Comparison of ENCODE assay signal across 1 cellular context in the genomic region with DNA sequence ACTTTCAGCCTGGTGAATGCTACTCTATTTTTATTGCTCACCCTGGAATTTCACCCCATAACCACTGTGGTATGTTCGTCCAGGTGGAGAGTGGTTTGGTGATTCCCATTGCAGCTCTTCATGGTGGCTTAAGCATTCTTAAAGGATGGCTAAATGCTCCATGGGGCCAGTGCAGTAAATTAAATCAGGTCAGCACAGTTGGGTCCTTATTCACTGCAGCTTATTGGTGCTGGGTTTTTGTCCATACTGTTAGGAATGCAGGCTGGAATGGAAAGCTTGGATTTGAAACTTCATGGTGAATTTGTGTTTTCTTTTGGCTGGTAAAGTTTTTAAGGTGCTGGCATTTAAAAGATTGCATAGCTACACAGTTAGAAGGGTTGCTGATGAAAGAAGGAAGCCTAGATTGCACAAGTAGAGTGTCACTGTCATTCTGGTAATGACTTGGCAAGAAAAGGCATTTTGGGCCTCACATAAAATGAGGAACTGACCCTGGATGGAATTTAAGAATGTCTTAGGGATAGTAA.
TF ChIP-seq lines count a peak whose summit lies in the region.

No MANE protein-coding gene starts in this region.

TF ChIP-seq in GM12878, 131 proteins besides CTCF, POLR2A, EP300 and RAD21 (continued from another document and continues in another):
- TF ChIP-seq, protein P1, sequence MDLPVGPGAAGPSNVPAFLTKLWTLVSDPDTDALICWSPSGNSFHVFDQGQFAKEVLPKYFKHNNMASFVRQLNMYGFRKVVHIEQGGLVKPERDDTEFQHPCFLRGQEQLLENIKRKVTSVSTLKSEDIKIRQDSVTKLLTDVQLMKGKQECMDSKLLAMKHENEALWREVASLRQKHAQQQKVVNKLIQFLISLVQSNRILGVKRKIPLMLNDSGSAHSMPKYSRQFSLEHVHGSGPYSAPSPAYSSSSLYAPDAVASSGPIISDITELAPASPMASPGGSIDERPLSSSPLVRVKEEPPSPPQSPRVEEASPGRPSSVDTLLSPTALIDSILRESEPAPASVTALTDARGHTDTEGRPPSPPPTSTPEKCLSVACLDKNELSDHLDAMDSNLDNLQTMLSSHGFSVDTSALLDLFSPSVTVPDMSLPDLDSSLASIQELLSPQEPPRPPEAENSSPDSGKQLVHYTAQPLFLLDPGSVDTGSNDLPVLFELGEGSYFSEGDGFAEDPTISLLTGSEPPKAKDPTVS (IDR thresholded peaks at IDR 0.05; ENCODE audit: low read depth, low read length): no peak
- TF ChIP-seq SIN3A (IDR thresholded peaks at IDR 0.05; ENCODE audit: low read depth, low read length): no peak
- no peak for TF ChIP-seq DPF2 (IDR thresholded peaks at IDR 0.05)
- TF ChIP-seq EED (IDR thresholded peaks at IDR 0.05; ENCODE audit: low read depth): 0 out of 2 replicates have a peak, but pooled peaks have one; percentile 36
- no peak for TF ChIP-seq RBBP5 (conservative IDR thresholded peaks at IDR 0.05)
- no peak for TF ChIP-seq GATAD2B (conservative IDR thresholded peaks at IDR 0.05; ENCODE audit: low read depth)
- no peak for TF ChIP-seq TCF3 (IDR thresholded peaks at IDR 0.05; ENCODE audit: borderline replicate concordance, insufficient read depth, low read depth, low read length)
- peak; percentile 57; the same call in 1 of the 2 replicates for TF ChIP-seq NFIC (IDR thresholded peaks at IDR 0.05; ENCODE audit: low read depth, low read length)
- TF ChIP-seq, protein P2, sequence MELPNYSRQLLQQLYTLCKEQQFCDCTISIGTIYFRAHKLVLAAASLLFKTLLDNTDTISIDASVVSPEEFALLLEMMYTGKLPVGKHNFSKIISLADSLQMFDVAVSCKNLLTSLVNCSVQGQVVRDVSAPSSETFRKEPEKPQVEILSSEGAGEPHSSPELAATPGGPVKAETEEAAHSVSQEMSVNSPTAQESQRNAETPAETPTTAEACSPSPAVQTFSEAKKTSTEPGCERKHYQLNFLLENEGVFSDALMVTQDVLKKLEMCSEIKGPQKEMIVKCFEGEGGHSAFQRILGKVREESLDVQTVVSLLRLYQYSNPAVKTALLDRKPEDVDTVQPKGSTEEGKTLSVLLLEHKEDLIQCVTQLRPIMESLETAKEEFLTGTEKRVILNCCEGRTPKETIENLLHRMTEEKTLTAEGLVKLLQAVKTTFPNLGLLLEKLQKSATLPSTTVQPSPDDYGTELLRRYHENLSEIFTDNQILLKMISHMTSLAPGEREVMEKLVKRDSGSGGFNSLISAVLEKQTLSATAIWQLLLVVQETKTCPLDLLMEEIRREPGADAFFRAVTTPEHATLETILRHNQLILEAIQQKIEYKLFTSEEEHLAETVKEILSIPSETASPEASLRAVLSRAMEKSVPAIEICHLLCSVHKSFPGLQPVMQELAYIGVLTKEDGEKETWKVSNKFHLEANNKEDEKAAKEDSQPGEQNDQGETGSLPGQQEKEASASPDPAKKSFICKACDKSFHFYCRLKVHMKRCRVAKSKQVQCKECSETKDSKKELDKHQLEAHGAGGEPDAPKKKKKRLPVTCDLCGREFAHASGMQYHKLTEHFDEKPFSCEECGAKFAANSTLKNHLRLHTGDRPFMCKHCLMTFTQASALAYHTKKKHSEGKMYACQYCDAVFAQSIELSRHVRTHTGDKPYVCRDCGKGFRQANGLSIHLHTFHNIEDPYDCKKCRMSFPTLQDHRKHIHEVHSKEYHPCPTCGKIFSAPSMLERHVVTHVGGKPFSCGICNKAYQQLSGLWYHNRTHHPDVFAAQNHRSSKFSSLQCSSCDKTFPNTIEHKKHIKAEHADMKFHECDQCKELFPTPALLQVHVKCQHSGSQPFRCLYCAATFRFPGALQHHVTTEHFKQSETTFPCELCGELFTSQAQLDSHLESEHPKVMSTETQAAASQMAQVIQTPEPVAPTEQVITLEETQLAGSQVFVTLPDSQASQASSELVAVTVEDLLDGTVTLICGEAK (IDR thresholded peaks at IDR 0.05; ENCODE audit: borderline replicate concordance): no peak
- no peak for TF ChIP-seq NBN (IDR thresholded peaks at IDR 0.05)
- TF ChIP-seq, protein P3, sequence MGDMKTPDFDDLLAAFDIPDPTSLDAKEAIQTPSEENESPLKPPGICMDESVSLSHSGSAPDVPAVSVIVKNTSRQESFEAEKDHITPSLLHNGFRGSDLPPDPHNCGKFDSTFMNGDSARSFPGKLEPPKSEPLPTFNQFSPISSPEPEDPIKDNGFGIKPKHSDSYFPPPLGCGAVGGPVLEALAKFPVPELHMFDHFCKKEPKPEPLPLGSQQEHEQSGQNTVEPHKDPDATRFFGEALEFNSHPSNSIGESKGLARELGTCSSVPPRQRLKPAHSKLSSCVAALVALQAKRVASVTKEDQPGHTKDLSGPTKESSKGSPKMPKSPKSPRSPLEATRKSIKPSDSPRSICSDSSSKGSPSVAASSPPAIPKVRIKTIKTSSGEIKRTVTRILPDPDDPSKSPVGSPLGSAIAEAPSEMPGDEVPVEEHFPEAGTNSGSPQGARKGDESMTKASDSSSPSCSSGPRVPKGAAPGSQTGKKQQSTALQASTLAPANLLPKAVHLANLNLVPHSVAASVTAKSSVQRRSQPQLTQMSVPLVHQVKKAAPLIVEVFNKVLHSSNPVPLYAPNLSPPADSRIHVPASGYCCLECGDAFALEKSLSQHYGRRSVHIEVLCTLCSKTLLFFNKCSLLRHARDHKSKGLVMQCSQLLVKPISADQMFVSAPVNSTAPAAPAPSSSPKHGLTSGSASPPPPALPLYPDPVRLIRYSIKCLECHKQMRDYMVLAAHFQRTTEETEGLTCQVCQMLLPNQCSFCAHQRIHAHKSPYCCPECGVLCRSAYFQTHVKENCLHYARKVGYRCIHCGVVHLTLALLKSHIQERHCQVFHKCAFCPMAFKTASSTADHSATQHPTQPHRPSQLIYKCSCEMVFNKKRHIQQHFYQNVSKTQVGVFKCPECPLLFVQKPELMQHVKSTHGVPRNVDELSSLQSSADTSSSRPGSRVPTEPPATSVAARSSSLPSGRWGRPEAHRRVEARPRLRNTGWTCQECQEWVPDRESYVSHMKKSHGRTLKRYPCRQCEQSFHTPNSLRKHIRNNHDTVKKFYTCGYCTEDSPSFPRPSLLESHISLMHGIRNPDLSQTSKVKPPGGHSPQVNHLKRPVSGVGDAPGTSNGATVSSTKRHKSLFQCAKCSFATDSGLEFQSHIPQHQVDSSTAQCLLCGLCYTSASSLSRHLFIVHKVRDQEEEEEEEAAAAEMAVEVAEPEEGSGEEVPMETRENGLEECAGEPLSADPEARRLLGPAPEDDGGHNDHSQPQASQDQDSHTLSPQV (IDR thresholded peaks at IDR 0.05): no peak
- no peak for TF ChIP-seq HCFC1 (IDR thresholded peaks at IDR 0.05; ENCODE audit: low read length)
- TF ChIP-seq ZBED1 (IDR thresholded peaks at IDR 0.05; ENCODE audit: borderline replicate concordance): no peak
- TF ChIP-seq, protein P4, sequence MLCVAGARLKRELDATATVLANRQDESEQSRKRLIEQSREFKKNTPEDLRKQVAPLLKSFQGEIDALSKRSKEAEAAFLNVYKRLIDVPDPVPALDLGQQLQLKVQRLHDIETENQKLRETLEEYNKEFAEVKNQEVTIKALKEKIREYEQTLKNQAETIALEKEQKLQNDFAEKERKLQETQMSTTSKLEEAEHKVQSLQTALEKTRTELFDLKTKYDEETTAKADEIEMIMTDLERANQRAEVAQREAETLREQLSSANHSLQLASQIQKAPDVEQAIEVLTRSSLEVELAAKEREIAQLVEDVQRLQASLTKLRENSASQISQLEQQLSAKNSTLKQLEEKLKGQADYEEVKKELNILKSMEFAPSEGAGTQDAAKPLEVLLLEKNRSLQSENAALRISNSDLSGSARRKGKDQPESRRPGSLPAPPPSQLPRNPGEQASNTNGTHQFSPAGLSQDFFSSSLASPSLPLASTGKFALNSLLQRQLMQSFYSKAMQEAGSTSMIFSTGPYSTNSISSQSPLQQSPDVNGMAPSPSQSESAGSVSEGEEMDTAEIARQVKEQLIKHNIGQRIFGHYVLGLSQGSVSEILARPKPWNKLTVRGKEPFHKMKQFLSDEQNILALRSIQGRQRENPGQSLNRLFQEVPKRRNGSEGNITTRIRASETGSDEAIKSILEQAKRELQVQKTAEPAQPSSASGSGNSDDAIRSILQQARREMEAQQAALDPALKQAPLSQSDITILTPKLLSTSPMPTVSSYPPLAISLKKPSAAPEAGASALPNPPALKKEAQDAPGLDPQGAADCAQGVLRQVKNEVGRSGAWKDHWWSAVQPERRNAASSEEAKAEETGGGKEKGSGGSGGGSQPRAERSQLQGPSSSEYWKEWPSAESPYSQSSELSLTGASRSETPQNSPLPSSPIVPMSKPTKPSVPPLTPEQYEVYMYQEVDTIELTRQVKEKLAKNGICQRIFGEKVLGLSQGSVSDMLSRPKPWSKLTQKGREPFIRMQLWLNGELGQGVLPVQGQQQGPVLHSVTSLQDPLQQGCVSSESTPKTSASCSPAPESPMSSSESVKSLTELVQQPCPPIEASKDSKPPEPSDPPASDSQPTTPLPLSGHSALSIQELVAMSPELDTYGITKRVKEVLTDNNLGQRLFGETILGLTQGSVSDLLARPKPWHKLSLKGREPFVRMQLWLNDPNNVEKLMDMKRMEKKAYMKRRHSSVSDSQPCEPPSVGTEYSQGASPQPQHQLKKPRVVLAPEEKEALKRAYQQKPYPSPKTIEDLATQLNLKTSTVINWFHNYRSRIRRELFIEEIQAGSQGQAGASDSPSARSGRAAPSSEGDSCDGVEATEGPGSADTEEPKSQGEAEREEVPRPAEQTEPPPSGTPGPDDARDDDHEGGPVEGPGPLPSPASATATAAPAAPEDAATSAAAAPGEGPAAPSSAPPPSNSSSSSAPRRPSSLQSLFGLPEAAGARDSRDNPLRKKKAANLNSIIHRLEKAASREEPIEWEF (IDR thresholded peaks at IDR 0.05; ENCODE audit: insufficient replicate concordance, low read depth, low read length): no peak
- TF ChIP-seq FOS (IDR thresholded peaks at IDR 0.05; ENCODE audit: borderline replicate concordance, extremely low read depth, insufficient read length): no peak
- TF ChIP-seq, protein P5, sequence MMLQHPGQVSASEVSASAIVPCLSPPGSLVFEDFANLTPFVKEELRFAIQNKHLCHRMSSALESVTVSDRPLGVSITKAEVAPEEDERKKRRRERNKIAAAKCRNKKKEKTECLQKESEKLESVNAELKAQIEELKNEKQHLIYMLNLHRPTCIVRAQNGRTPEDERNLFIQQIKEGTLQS (IDR thresholded peaks at IDR 0.05; ENCODE audit: borderline replicate concordance, extremely low read depth, low read depth, low read length): no peak
- TF ChIP-seq SMC3 (IDR thresholded peaks at IDR 0.05; ENCODE audit: borderline replicate concordance, low read length): no peak
- peak; percentile 4; the same call in 1 of the 2 replicates for TF ChIP-seq RUNX3 (IDR thresholded peaks at IDR 0.05; ENCODE audit: low read length)
- TF ChIP-seq MTA3 (IDR thresholded peaks at IDR 0.05; ENCODE audit: borderline replicate concordance, low read length): no peak
- TF ChIP-seq ZNF622 (IDR thresholded peaks at IDR 0.05): no peak
- no peak for TF ChIP-seq PML (IDR thresholded peaks at IDR 0.05; ENCODE audit: low read length)
- no peak for TF ChIP-seq MEF2B (IDR thresholded peaks at IDR 0.05; ENCODE audit: partially characterized antibody, poor library complexity, severe bottlenecking)
- TF ChIP-seq, protein P6, sequence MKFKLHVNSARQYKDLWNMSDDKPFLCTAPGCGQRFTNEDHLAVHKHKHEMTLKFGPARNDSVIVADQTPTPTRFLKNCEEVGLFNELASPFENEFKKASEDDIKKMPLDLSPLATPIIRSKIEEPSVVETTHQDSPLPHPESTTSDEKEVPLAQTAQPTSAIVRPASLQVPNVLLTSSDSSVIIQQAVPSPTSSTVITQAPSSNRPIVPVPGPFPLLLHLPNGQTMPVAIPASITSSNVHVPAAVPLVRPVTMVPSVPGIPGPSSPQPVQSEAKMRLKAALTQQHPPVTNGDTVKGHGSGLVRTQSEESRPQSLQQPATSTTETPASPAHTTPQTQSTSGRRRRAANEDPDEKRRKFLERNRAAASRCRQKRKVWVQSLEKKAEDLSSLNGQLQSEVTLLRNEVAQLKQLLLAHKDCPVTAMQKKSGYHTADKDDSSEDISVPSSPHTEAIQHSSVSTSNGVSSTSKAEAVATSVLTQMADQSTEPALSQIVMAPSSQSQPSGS (IDR thresholded peaks at IDR 0.05; ENCODE audit: low read length): peak; percentile 46; the same call in 1 of the 2 replicates
- TF ChIP-seq, protein P7, sequence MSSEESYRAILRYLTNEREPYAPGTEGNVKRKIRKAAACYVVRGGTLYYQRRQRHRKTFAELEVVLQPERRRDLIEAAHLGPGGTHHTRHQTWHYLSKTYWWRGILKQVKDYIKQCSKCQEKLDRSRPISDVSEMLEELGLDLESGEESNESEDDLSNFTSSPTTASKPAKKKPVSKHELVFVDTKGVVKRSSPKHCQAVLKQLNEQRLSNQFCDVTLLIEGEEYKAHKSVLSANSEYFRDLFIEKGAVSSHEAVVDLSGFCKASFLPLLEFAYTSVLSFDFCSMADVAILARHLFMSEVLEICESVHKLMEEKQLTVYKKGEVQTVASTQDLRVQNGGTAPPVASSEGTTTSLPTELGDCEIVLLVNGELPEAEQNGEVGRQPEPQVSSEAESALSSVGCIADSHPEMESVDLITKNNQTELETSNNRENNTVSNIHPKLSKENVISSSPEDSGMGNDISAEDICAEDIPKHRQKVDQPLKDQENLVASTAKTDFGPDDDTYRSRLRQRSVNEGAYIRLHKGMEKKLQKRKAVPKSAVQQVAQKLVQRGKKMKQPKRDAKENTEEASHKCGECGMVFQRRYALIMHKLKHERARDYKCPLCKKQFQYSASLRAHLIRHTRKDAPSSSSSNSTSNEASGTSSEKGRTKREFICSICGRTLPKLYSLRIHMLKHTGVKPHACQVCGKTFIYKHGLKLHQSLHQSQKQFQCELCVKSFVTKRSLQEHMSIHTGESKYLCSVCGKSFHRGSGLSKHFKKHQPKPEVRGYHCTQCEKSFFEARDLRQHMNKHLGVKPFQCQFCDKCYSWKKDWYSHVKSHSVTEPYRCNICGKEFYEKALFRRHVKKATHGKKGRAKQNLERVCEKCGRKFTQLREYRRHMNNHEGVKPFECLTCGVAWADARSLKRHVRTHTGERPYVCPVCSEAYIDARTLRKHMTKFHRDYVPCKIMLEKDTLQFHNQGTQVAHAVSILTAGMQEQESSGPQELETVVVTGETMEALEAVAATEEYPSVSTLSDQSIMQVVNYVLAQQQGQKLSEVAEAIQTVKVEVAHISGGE (CRISPR knock-in tag; IDR thresholded peaks at IDR 0.05): no peak
- TF ChIP-seq WRNIP1 (IDR thresholded peaks at IDR 0.05; ENCODE audit: borderline replicate concordance, low read depth, low read length): no peak
- TF ChIP-seq FOXK2 (IDR thresholded peaks at IDR 0.05): no peak
- TF ChIP-seq, protein P8, sequence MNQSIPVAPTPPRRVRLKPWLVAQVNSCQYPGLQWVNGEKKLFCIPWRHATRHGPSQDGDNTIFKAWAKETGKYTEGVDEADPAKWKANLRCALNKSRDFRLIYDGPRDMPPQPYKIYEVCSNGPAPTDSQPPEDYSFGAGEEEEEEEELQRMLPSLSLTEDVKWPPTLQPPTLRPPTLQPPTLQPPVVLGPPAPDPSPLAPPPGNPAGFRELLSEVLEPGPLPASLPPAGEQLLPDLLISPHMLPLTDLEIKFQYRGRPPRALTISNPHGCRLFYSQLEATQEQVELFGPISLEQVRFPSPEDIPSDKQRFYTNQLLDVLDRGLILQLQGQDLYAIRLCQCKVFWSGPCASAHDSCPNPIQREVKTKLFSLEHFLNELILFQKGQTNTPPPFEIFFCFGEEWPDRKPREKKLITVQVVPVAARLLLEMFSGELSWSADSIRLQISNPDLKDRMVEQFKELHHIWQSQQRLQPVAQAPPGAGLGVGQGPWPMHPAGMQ (IDR thresholded peaks at IDR 0.05; ENCODE audit: borderline replicate concordance): no peak
- TF ChIP-seq SPI1 (IDR thresholded peaks at IDR 0.05; ENCODE audit: borderline replicate concordance, insufficient read depth, low read depth, low read length): peak; percentile 92
- TF ChIP-seq KLF5 (IDR thresholded peaks at IDR 0.05; ENCODE audit: partially characterized antibody): no peak
- no peak for TF ChIP-seq EGR1 (IDR thresholded peaks at IDR 0.05; ENCODE audit: borderline replicate concordance in 1 of 2, low read depth in 2 of 2, low read length in 2 of 2)
- TF ChIP-seq YBX1 (IDR thresholded peaks at IDR 0.05): no peak
